In the genomic region with DNA sequence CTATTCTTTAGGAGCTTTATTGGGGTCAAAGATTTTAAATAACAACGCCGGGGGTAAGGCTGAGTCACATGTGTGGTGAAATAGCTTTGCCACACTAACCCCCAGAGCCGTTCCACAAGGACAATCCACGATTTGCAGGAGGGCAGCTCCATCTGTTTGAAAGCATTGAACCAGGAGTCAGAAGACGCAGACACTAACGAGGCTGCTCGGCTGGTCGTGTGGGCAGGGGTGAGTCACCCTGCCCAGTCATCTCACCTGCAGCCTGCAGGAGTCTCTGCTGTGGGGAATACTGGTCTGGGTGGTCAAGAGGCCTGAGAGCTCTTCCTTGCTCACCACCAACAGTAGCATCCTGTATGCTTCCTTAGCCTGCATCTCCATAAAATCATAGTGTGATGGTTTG, we compare ENCODE assay signal across 11 cellular contexts.
DNase-seq lines count a peak whose midpoint lies in the region; ATAC-seq and TF ChIP-seq lines count a peak whose summit lies in the region.
"Had no signal": no experiment of that assay in that cellular context is flagged by ENCODE, and none has a peak within 500 bp of the region (broad histone marks: within the 10 kb centered on the region; RNA-seq: fewer than 3 reads in every experiment).

No MANE protein-coding gene starts in this region.

- no peak overlapping the region for H3K4me2 ChIP-seq in hepatocyte

- no peak overlapping the region for H2AFZ ChIP-seq in hepatocyte

- H3K79me2 ChIP-seq in hepatocyte = no peaks in the 10 kb centered on the region

- H3K4me3 ChIP-seq in AG09309 (ENCODE audit: control insufficient read depth, low read depth, low read length) = no peak overlapping the region
- H3K4me3 ChIP-seq in hepatocyte = no peak overlapping the region

- no peaks in the 10 kb centered on the region for H3K9me3 ChIP-seq in hepatocyte (ENCODE audit: low read depth)

- no peaks in the 10 kb centered on the region for H3K36me3 ChIP-seq in hepatocyte (replicated peaks; ENCODE audit: insufficient read depth, low read depth)

- H3K9me2 ChIP-seq in hepatocyte (replicated peaks; ENCODE audit: insufficient read depth) = no peaks in the 10 kb centered on the region

- WGBS in hepatocyte (ENCODE audit: low lambda C conversion rate, missing lambda C conversion rate) = 52% methylated on average over 8 of the region's 8 CpGs

- DNase-seq in AG09309 (ENCODE audit: low read depth) (peak; percentile 29), ELR (ENCODE audit: low read depth) (peak; percentile 59), RPMI7951 (ENCODE audit: low read depth) (peak; percentile 83), hepatocyte (ENCODE audit: low spot score) (peak; percentile 47), nucleus accumbens (lab: John Stamatoyannopoulos, UW) (no peak), NCI-H187 (lab: John Stamatoyannopoulos, UW) (no peak), NCI-H2081 (lab: John Stamatoyannopoulos, UW) (no peak)
- DNase-seq: activated CD8-positive, alpha-beta memory T cell treated with anti-CD3 and anti-CD28 coated beads for 24 hours; T-helper 1 cell had no signal

- no peak for TF ChIP-seq CTCF in AG09309 (IDR thresholded peaks at IDR 0.05; ENCODE audit: control insufficient read depth, insufficient read depth, low read depth, low read length, missing control alignments)
- no peak for TF ChIP-seq CTCF in hepatocyte (IDR thresholded peaks at IDR 0.05; ENCODE audit: poor library complexity)

- no peak for ATAC-seq in GM21723 (IDR thresholded peaks at IDR 0.05; ENCODE audit: unreplicated experiment)

- H3K27me3 ChIP-seq in hepatocyte = no peaks in the 10 kb centered on the region

- no peaks in the 10 kb centered on the region for H3K4me1 ChIP-seq in hepatocyte (ENCODE audit: insufficient read depth)

- peak overlapping the region; percentile 47 for H3K27ac ChIP-seq in hepatocyte
- H3K27ac ChIP-seq: C4-2B had no signal

- no peaks in the 10 kb centered on the region for H4K20me1 ChIP-seq in hepatocyte (ENCODE audit: insufficient read depth, poor library complexity, severe bottlenecking)

Comparison
In these comparisons a context has a peak if more than half of its experiments do, and no peak if none do; other contexts are left out.
1. DNase-seq: peak in AG09309 (single experiment), ELR (single experiment), RPMI7951 (single experiment) and hepatocyte (single experiment); none in nucleus accumbens (0 of 56), NCI-H187 (0 of 2) and NCI-H2081 (0 of 2).